ENCODE assay signal across 14 cellular contexts in genomic region chr7:2892571-2892970, GRCh38. TPM values are rescaled to one million over a fixed set of nuclear protein-coding genes. Genes with fewer than 3 reads are reported as not detected.
A peak's percentile ranks its signal among the peaks of the same experiment; 100 is the strongest.
DNase-seq lines count a peak whose midpoint lies in the region; ATAC-seq and TF ChIP-seq lines count a peak whose summit lies in the region.
"Had no signal": no experiment of that assay in that cellular context is flagged by ENCODE, and none has a peak within 500 bp of the region (broad histone marks: within the 10 kb centered on the region; RNA-seq: fewer than 3 reads in every experiment).

No MANE protein-coding gene starts in this region.

- H3K4me1 Mint-ChIP-seq in stimulated activated naive CD8-positive, alpha-beta T cell treated with anti-CD3 and anti-CD28 coated beads, Interleukin-15, amount 100 ng/mL, for 72 hours = peaks cover 41% of the 10 kb centered on the region
- H3K4me1 Mint-ChIP-seq in glutamatergic neuron (ENCODE audit: low read depth, unreplicated experiment) = peaks cover 8% of the 10 kb centered on the region

- no peaks in the 10 kb centered on the region for H3K9me3 Mint-ChIP-seq in stimulated activated naive CD8-positive, alpha-beta T cell treated with anti-CD3 and anti-CD28 coated beads, Interleukin-15, amount 100 ng/mL, for 72 hours
- H3K9me3 Mint-ChIP-seq in glutamatergic neuron (ENCODE audit: unreplicated experiment) = peaks cover 2% of the 10 kb centered on the region
- H3K9me3 Mint-ChIP-seq: activated naive CD4-positive, alpha-beta T cell treated with anti-CD3 and anti-CD28 coated beads, Interleukin-2, amount 10 ng/mL, durations not matched to agents 7 days and 5 days had no signal

- DNase-seq in stimulated activated naive CD8-positive, alpha-beta T cell treated with anti-CD3 and anti-CD28 coated beads, Interleukin-15, amount 100 ng/mL, for 72 hours = no peak
- DNase-seq in stimulated activated naive CD8-positive, alpha-beta T cell treated with anti-CD3 and anti-CD28 coated beads, Interleukin-15, Interleukin-2, amounts not matched to agents 100 U/mL and 50 U/mL, for 24 hours = no peak
- DNase-seq in NCI-H526 treated with DMSO at 0.1 percent for 48 hours (lab: John Stamatoyannopoulos, UW) (peak; percentile 44), glutamatergic neuron (no peak), GM19240 (ENCODE audit: insufficient read length, low spot score) (no peak)
- DNase-seq: activated naive CD4-positive, alpha-beta T cell treated with anti-CD3 and anti-CD28 coated beads, Interleukin-2, amount 10 ng/mL, durations not matched to agents 7 days and 5 days; DMS153; effector memory CD4-positive, alpha-beta T cell; NCI-H2029 treated with DMSO at 0.1 percent for 48 hours; nucleus accumbens; OCI-M1 had no signal

- no peak for TF ChIP-seq CTCF in glutamatergic neuron (IDR thresholded peaks at IDR 0.05; ENCODE audit: partially characterized antibody, unreplicated experiment)

- H3K27ac Mint-ChIP-seq in stimulated activated naive CD8-positive, alpha-beta T cell treated with anti-CD3 and anti-CD28 coated beads, Interleukin-15, amount 100 ng/mL, for 72 hours = peak overlapping the region in 1 of 2 donors; percentile 80
- H3K27ac Mint-ChIP-seq in glutamatergic neuron (ENCODE audit: unreplicated experiment) = peak overlapping the region; percentile 36
- H3K27ac Mint-ChIP-seq: activated naive CD4-positive, alpha-beta T cell treated with anti-CD3 and anti-CD28 coated beads, Interleukin-2, amount 10 ng/mL, durations not matched to agents 7 days and 5 days had no signal

- H3K27me3 Mint-ChIP-seq in stimulated activated naive CD8-positive, alpha-beta T cell treated with anti-CD3 and anti-CD28 coated beads, Interleukin-15, amount 100 ng/mL, for 72 hours = no peaks in the 10 kb centered on the region
- H3K27me3 Mint-ChIP-seq in glutamatergic neuron (ENCODE audit: unreplicated experiment) = peaks cover 1% of the 10 kb centered on the region

- H3K36me3 Mint-ChIP-seq in glutamatergic neuron (ENCODE audit: unreplicated experiment) = no peaks in the 10 kb centered on the region
- H3K36me3 Mint-ChIP-seq: activated naive CD4-positive, alpha-beta T cell treated with anti-CD3 and anti-CD28 coated beads, Interleukin-2, amount 10 ng/mL, durations not matched to agents 7 days and 5 days had no signal

- H3K4me3 Mint-ChIP-seq in stimulated activated naive CD8-positive, alpha-beta T cell treated with anti-CD3 and anti-CD28 coated beads, Interleukin-15, amount 100 ng/mL, for 72 hours = peak overlapping the region; percentile 19 to 42
- H3K4me3 Mint-ChIP-seq in glutamatergic neuron (ENCODE audit: unreplicated experiment) = no peak overlapping the region
- H3K4me3 Mint-ChIP-seq: activated naive CD4-positive, alpha-beta T cell treated with anti-CD3 and anti-CD28 coated beads, Interleukin-2, amount 10 ng/mL, durations not matched to agents 7 days and 5 days had no signal

- ATAC-seq in stimulated activated naive CD8-positive, alpha-beta T cell treated with anti-CD3 and anti-CD28 coated beads, Interleukin-15, amount 100 ng/mL, for 72 hours = no peak
- ATAC-seq in stimulated activated naive CD8-positive, alpha-beta T cell treated with anti-CD3 and anti-CD28 coated beads, Interleukin-15, Interleukin-2, amounts not matched to agents 100 U/mL and 50 U/mL, for 24 hours = no peak
- ATAC-seq in HG03354 (IDR thresholded peaks at IDR 0.05; ENCODE audit: poor library complexity, severe bottlenecking, unreplicated experiment) = no peak
- no peak for ATAC-seq in HG03135 (IDR thresholded peaks at IDR 0.05; ENCODE audit: unreplicated experiment)
- ATAC-seq in GM21526 (IDR thresholded peaks at IDR 0.05; ENCODE audit: low FRiP score, unreplicated experiment) = no peak

RNA-seq across cellular contexts. Expression of gene GNA12, which starts 48.5 kb away (rescaled TPM):
- total RNA-seq in glutamatergic neuron (ENCODE audit: unreplicated experiment) = 66.2 TPM
